In genomic region chr4:175048111-175048784, GRCh38 we compare ENCODE assay signal across 16 cellular contexts.
"Had no signal": no experiment of that assay in that cellular context is flagged by ENCODE, and none has a peak within 500 bp of the region (broad histone marks: within the 10 kb centered on the region; RNA-seq: fewer than 3 reads in every experiment).

No MANE protein-coding gene starts in this region.

- H3K9me3 ChIP-seq: SJCRH30 had no signal

- H3K36me3 ChIP-seq: SJCRH30 had no signal

- H3K27me3 ChIP-seq: SJCRH30 had no signal

- DNase-seq: Kasumi-1, KG1, NCI-H1417 treated with DMSO at 0.1 percent for 48 hours, NCI-H146, NCI-H187, NCI-H2171, NCI-H226, NCI-H510A, NCI-H524 treated with DMSO at 0.1 percent for 48 hours, NCI-H69, NCI-H774, PC-3, SHP77 treated with DMSO at 0.1 percent for 48 hours, SJCRH30, T-helper 2 cell had no signal

- H3K4me3 ChIP-seq: SJCRH30 had no signal

- H3K4me1 ChIP-seq: SJCRH30 had no signal

- H3K27ac ChIP-seq: HL-60, SJCRH30 had no signal
